Comparison of ENCODE assay signal across 17 cellular contexts in the genomic region with DNA sequence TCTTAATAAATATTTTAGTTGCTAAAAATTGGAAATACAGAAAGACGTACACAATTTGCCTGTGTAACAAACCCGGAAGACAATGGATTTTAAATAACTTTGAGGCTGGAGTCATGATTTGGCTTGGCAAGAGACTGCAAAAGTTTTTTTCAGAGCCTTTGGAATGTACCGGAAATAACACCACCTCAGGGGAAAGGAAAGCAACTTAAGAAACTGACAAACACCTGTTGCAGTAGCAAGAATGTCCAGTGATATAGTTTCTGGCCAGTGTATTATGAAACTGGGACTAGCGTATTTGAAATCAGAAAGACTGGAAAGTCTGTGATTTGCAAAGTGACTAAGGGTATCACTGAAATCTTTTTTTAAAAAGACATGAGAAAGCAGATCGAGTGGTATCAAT. TPM values are rescaled to one million over a fixed set of nuclear protein-coding genes. Genes with fewer than 3 reads are reported as not detected.
DNase-seq lines count a peak whose midpoint lies in the region; ATAC-seq and TF ChIP-seq lines count a peak whose summit lies in the region.
"Had no signal": no experiment of that assay in that cellular context is flagged by ENCODE, and none has a peak within 500 bp of the region (broad histone marks: within the 10 kb centered on the region; RNA-seq: fewer than 3 reads in every experiment).

No MANE protein-coding gene starts in this region.

- H3K9me3 ChIP-seq in Peyer's patch, result no peaks in the 10 kb centered on the region
- H3K9me3 ChIP-seq in mucosa of stomach (ENCODE audit: control insufficient read depth, low read length), result no peaks in the 10 kb centered on the region
- H3K9me3 ChIP-seq in transverse colon, result no peaks in the 10 kb centered on the region
- H3K9me3 ChIP-seq in CD8-positive, alpha-beta T cell (ENCODE audit: low read length), result no peaks in the 10 kb centered on the region
- H3K9me3 ChIP-seq: BLaER1 treated with 17β-estradiol and CSF1 and Interleukin-3, amounts not matched to agents 10 nM and 100 nM had no signal

- no peak for DNase-seq in Peyer's patch
- peak; percentile 21 for DNase-seq in fibroblast of peridontal ligament (ENCODE audit: extremely low read depth)
- no peak for DNase-seq in transverse colon
- no peak for DNase-seq in NCI-H1694 treated with DMSO at 0.1 percent for 48 hours (lab: John Stamatoyannopoulos, UW)
- no peak for DNase-seq in CD8-positive, alpha-beta T cell
- no peak for DNase-seq in DMS53 treated with DMSO at 0.1 percent for 48 hours (lab: John Stamatoyannopoulos, UW; ENCODE audit: unreplicated experiment)
- DNase-seq: activated CD4-positive, alpha-beta memory T cell treated with anti-CD3 and anti-CD28 coated beads for 36 hours; activated naive CD8-positive, alpha-beta T cell treated with anti-CD3 and anti-CD28 coated beads, Interleukin-2, amount 10 ng/mL, durations not matched to agents 7 days and 5 days; activated T-cell treated with anti-CD3 and anti-CD28 coated beads, Interleukin-2, amount 50 U/mL, for 48 hours; central memory CD4-positive, alpha-beta T cell; DMS79; naive B cell; NCI-H446 treated with DMSO at 0.1 percent for 48 hours; retina; stimulated activated CD4-positive, alpha-beta T cell treated with anti-CD3 and anti-CD28 coated beads, Interleukin-2, amount 100 ng/mL, for 48 hours had no signal

- H3K4me3 ChIP-seq in Peyer's patch (peak overlapping the region in 3 of 4 donors; percentile 1 to 31 (median 25)), mucosa of stomach (ENCODE audit: low read length) (no peak overlapping the region), transverse colon (peak overlapping the region in 2 of 4 donors; percentile 4 to 12)
- H3K4me3 ChIP-seq in CD8-positive, alpha-beta T cell (ENCODE audit: low read depth, low read length), result no peak overlapping the region
- H3K4me3 ChIP-seq: BLaER1 treated with 17β-estradiol and CSF1 and Interleukin-3, amounts not matched to agents 10 nM and 100 nM had no signal

- in situ Hi-C loops in transverse colon (cut with MboI; ENCODE audit: low pct_ligation_motif_present in 1 of 4, low pct_unique_long_range_greater_than_20kb in 1 of 4, low sequenced_read_pairs in 3 of 4), result no loop called here

- H3K36me3 Mint-ChIP-seq in CD8-positive, alpha-beta T cell, result no peaks in the 10 kb centered on the region
- H3K36me3 Mint-ChIP-seq: activated CD4-positive, alpha-beta memory T cell treated with anti-CD3 and anti-CD28 coated beads for 36 hours; activated naive CD8-positive, alpha-beta T cell treated with anti-CD3 and anti-CD28 coated beads, Interleukin-2, amount 10 ng/mL, durations not matched to agents 7 days and 5 days; naive B cell had no signal

- no peaks in the 10 kb centered on the region for H3K27me3 ChIP-seq in Peyer's patch
- H3K27me3 ChIP-seq in mucosa of stomach (ENCODE audit: control insufficient read depth, insufficient read depth, low read length), result no peaks in the 10 kb centered on the region
- no peaks in the 10 kb centered on the region for H3K27me3 ChIP-seq in transverse colon
- H3K27me3 ChIP-seq in CD8-positive, alpha-beta T cell (ENCODE audit: insufficient read depth, low read length), result no peaks in the 10 kb centered on the region
- H3K27me3 ChIP-seq: BLaER1 treated with 17β-estradiol and CSF1 and Interleukin-3, amounts not matched to agents 10 nM and 100 nM had no signal

- H3K4me1 Mint-ChIP-seq in CD8-positive, alpha-beta T cell (ENCODE audit: low read depth), result no peaks in the 10 kb centered on the region
- H3K4me1 Mint-ChIP-seq: activated naive CD8-positive, alpha-beta T cell treated with anti-CD3 and anti-CD28 coated beads, Interleukin-2, amount 10 ng/mL, durations not matched to agents 7 days and 5 days; naive B cell had no signal

- POLR2A ChIA-PET in CD8-positive, alpha-beta T cell (lab: Charles Lee), result no interaction called here

- peak overlapping the region in 3 of 4 donors; percentile 22 to 55 (median 53) for H3K27ac ChIP-seq in Peyer's patch
- peak overlapping the region; percentile 44 to 66 (median 52) for H3K27ac ChIP-seq in transverse colon
- no peak overlapping the region for H3K27ac ChIP-seq in CD8-positive, alpha-beta T cell (ENCODE audit: low read depth, low read length)
- H3K27ac ChIP-seq: BLaER1 treated with 17β-estradiol and CSF1 and Interleukin-3, amounts not matched to agents 10 nM and 100 nM had no signal

- H3K4me1 ChIP-seq in Peyer's patch (no peaks in the 10 kb centered on the region), mucosa of stomach (ENCODE audit: control insufficient read depth, insufficient read depth, low read length) (no peaks in the 10 kb centered on the region), transverse colon (peaks cover 0 to 9% (median 0%) of the 10 kb centered on the region in 4 donors)
- no peaks in the 10 kb centered on the region for H3K4me1 ChIP-seq in CD8-positive, alpha-beta T cell (ENCODE audit: insufficient read depth, low read length)

- H3K36me3 ChIP-seq in Peyer's patch, result no peaks in the 10 kb centered on the region
- H3K36me3 ChIP-seq in mucosa of stomach (ENCODE audit: control insufficient read depth, insufficient read depth, low read length), result no peaks in the 10 kb centered on the region
- no peaks in the 10 kb centered on the region for H3K36me3 ChIP-seq in transverse colon
- no peaks in the 10 kb centered on the region for H3K36me3 ChIP-seq in CD8-positive, alpha-beta T cell (ENCODE audit: insufficient read depth, low read length)
- H3K36me3 ChIP-seq: BLaER1 treated with 17β-estradiol and CSF1 and Interleukin-3, amounts not matched to agents 10 nM and 100 nM had no signal

- CTCF ChIA-PET in CD8-positive, alpha-beta T cell (lab: Charles Lee), result no interaction called here

- H3K9ac ChIP-seq in mucosa of stomach (ENCODE audit: low read length), result peak overlapping the region; percentile 14
- H3K9ac ChIP-seq: BLaER1 treated with 17β-estradiol and CSF1 and Interleukin-3, amounts not matched to agents 10 nM and 100 nM had no signal

- 62 to 64% methylated on average over 5 of the region's 5 CpGs for WGBS in transverse colon (ENCODE audit: low coverage in 1 of 2), 2 donors

- TF ChIP-seq POLR2A in Peyer's patch (IDR thresholded peaks at IDR 0.05), result no peak
- TF ChIP-seq POLR2A in transverse colon (IDR thresholded peaks at IDR 0.05), result no peak

- TF ChIP-seq CTCF in Peyer's patch (IDR thresholded peaks at IDR 0.05) (no peak), transverse colon (IDR thresholded peaks at IDR 0.05) (no peak)
- no peak for TF ChIP-seq CTCF in CD8-positive, alpha-beta T cell (IDR thresholded peaks at IDR 0.05)

- H3K27ac Mint-ChIP-seq in CD8-positive, alpha-beta T cell, result no peak overlapping the region
- H3K27ac Mint-ChIP-seq: activated CD4-positive, alpha-beta memory T cell treated with anti-CD3 and anti-CD28 coated beads for 36 hours; activated naive CD8-positive, alpha-beta T cell treated with anti-CD3 and anti-CD28 coated beads, Interleukin-2, amount 10 ng/mL, durations not matched to agents 7 days and 5 days; naive B cell had no signal

- TF ChIP-seq EP300 in transverse colon (IDR thresholded peaks at IDR 0.05; ENCODE audit: low read depth), result no peak

- no peak overlapping the region for H3K4me3 Mint-ChIP-seq in CD8-positive, alpha-beta T cell
- H3K4me3 Mint-ChIP-seq: activated CD4-positive, alpha-beta memory T cell treated with anti-CD3 and anti-CD28 coated beads for 36 hours; activated naive CD8-positive, alpha-beta T cell treated with anti-CD3 and anti-CD28 coated beads, Interleukin-2, amount 10 ng/mL, durations not matched to agents 7 days and 5 days; naive B cell had no signal

- ATAC-seq in CD8-positive, alpha-beta T cell, result no peak

- no peaks in the 10 kb centered on the region for H3K27me3 Mint-ChIP-seq in CD8-positive, alpha-beta T cell (ENCODE audit: low read depth)
- H3K27me3 Mint-ChIP-seq: activated CD4-positive, alpha-beta memory T cell treated with anti-CD3 and anti-CD28 coated beads for 36 hours; activated naive CD8-positive, alpha-beta T cell treated with anti-CD3 and anti-CD28 coated beads, Interleukin-2, amount 10 ng/mL, durations not matched to agents 7 days and 5 days had no signal

- no peaks in the 10 kb centered on the region for H3K9me3 Mint-ChIP-seq in CD8-positive, alpha-beta T cell
- H3K9me3 Mint-ChIP-seq: activated naive CD8-positive, alpha-beta T cell treated with anti-CD3 and anti-CD28 coated beads, Interleukin-2, amount 10 ng/mL, durations not matched to agents 7 days and 5 days had no signal

- intact Hi-C loops in transverse colon (cut with DNase I; ENCODE audit: low total_unique reads), result no loop called here
- intact Hi-C loops in CD8-positive, alpha-beta T cell (cut with DNase I, micrococcal nuclease), result no loop called here

RNA-seq across cellular contexts. Expression of a gene that starts 0.8 kb away (rescaled TPM):
- total RNA-seq in Peyer's patch (10 to 100 TPM in 2 of 4 donors, 1 to 10 TPM in 2; 4.4 to 28.1 (median 10.3) TPM), transverse colon (1 to 10 TPM in 3 of 4 donors, not detected in 1; 2.2 to 5.6 (median 2.7) TPM)
- total RNA-seq in CD8-positive, alpha-beta T cell, result not detected
- total RNA-seq: activated CD4-positive, alpha-beta memory T cell treated with anti-CD3 and anti-CD28 coated beads for 36 hours; activated naive CD8-positive, alpha-beta T cell treated with anti-CD3 and anti-CD28 coated beads, Interleukin-2, amount 10 ng/mL, durations not matched to agents 7 days and 5 days had no signal

Comparison
In these comparisons a context has a peak if more than half of its experiments do, and no peak if none do; other contexts are left out.
1. H3K4me3 ChIP-seq: peak in Peyer's patch (3 of 4); none in mucosa of stomach (single experiment) and CD8-positive, alpha-beta T cell (single experiment).